ENCODE assay signal across 22 cellular contexts in the genomic region with DNA sequence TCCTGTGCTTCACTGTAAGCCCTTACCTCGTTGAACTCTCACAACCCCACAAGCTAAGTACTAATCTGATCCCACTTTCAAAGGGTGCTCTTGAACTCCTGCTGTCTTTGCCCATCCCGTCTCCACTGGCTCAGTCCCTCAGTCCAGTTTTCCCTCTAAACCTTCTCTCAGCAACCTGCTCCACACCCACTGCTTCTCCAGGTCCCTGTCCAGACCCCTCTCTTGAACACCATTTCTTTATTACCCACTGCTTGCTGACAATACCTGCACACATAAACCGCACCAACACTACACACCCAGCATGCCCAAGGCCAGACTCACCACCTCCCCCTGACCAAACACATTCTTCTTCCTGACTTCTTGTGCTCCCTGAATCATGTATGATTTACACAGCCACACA.
"Had no signal": no experiment of that assay in that cellular context is flagged by ENCODE, and none has a peak within 500 bp of the region (broad histone marks: within the 10 kb centered on the region; RNA-seq: fewer than 3 reads in every experiment).

No MANE protein-coding gene starts in this region.

- DNase-seq: activated CD4-positive, alpha-beta memory T cell treated with anti-CD3 and anti-CD28 coated beads for 36 hours; activated CD4-positive, alpha-beta T cell treated with anti-CD3 and anti-CD28 coated beads, Interleukin-2, amount 10 ng/mL, durations not matched to agents 7 days and 5 days; activated CD4-positive, CD25-positive, alpha-beta regulatory T cell; activated gamma-delta T cell; activated naive CD4-positive, alpha-beta T cell treated with anti-CD3 and anti-CD28 coated beads for 36 hours; activated T-cell treated with anti-CD3 and anti-CD28 coated beads for 4 hours; activated T-cell treated with anti-CD3 and anti-CD28 coated beads, Interleukin-2, amount 50 U/mL, for 48 hours; amygdala; KG1; MV-4-11; NCI-H1092 treated with DMSO at 0.1 percent for 48 hours; NCI-H1417 treated with DMSO at 0.1 percent for 48 hours; NCI-H1694; NCI-H2107; NCI-H345; NCI-H510A; NCI-H526 treated with DMSO at 0.1 percent for 48 hours; PC-3; SIG-M5; T-helper 17 cell; T-helper 9 cell had no signal

- ATAC-seq: activated T-helper 17 cell treated with anti-CD3 and anti-CD28 coated beads, Interleukin-2, amount 50 U/mL, for 72 hours; PC-3; T-helper 17 cell had no signal
